11 cellular contexts compared by ENCODE assay signal in the genomic region with DNA sequence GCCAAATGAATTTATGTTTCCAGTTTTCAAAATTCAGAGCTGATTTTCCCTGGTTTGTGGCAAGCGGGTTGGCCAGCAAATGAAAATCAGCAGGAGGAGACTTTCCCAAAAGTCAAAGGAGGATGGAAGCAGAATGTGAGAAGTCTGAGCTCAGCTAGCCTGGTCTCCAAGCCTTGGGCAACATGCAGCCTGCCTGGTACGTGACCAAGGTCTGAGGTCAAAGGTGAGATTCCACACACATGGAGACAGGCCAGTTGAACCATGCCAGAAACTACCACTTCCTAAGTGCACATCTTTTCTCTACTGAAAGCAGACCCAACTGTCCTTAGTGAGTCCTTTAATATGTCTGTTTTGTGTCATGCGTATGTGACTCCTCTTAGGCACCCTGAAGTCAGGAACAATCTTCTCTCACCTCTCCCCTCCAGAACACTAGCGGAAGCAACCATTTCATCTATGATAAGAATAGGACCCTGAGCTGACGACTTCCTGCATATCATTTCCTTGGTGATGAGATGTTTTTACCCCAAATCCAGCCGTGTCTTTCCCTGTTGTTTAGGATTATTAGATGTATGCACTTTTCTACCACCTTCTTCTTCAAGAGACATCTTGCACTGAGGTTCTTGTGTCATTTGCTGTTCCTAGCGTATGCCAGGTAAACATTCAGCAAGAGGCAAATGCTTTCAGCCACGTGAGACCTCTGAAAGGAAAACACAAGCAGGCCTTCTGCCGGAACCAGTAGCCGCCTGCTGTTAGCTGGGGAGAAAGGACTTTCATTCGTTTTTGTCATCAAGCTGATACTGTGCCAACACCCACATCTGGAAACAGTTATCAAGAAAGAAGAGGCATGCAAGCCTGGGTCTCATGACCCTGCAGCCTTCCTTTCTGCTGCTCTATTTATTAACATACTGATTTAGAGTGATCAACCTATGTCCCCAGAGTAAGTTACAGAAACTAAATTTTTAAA. TPM values are rescaled to one million over a fixed set of nuclear protein-coding genes. Genes with fewer than 3 reads are reported as not detected.
A peak's percentile ranks its signal among the peaks of the same experiment; 100 is the strongest.
DNase-seq lines count a peak whose midpoint lies in the region; ATAC-seq and TF ChIP-seq lines count a peak whose summit lies in the region.
"Had no signal": no experiment of that assay in that cellular context is flagged by ENCODE, and none has a peak within 500 bp of the region (broad histone marks: within the 10 kb centered on the region; RNA-seq: fewer than 3 reads in every experiment).

No MANE protein-coding gene starts in this region.

- peaks cover 45% of the 10 kb centered on the region for H3K27me3 Mint-ChIP-seq in stimulated activated naive CD8-positive, alpha-beta T cell treated with anti-CD3 and anti-CD28 coated beads, Interleukin-15, amount 100 ng/mL, for 72 hours

- no peak overlapping the region for H3K4me3 ChIP-seq in MG63
- H3K4me3 ChIP-seq in choroid plexus epithelial cell (ENCODE audit: low read depth, low read length), result no peak overlapping the region
- peak overlapping the region in 1 of 2 experiments; percentile 39 for H3K4me3 ChIP-seq in mesenchymal stem cell (ENCODE audit: insufficient read depth in 1 of 2, low read depth in 1 of 2, low read length in 2 of 2)
- H3K4me3 ChIP-seq: left lung had no signal

- no peak overlapping the region for H3K4me2 ChIP-seq in mesenchymal stem cell (ENCODE audit: low read length, poor library complexity, severe bottlenecking)

- H3K14ac ChIP-seq in mesenchymal stem cell (ENCODE audit: low read length in 2 of 2), result peak overlapping the region in 1 of 2 experiments; percentile 5

- H3K9me3 Mint-ChIP-seq in stimulated activated naive CD8-positive, alpha-beta T cell treated with anti-CD3 and anti-CD28 coated beads, Interleukin-15, amount 100 ng/mL, for 72 hours, result no peaks in the 10 kb centered on the region
- H3K9me3 Mint-ChIP-seq: activated naive CD4-positive, alpha-beta T cell treated with anti-CD3 and anti-CD28 coated beads, Interleukin-2, amount 50 U/mL, for 24 hours had no signal

- H3K18ac ChIP-seq in mesenchymal stem cell (ENCODE audit: low read depth in 1 of 2, low read length in 2 of 2), result peak overlapping the region; percentile 82 to 91

- ATAC-seq in stimulated activated naive CD8-positive, alpha-beta T cell treated with anti-CD3 and anti-CD28 coated beads, Interleukin-15, amount 100 ng/mL, for 72 hours, result no peak
- ATAC-seq in GM18907 (IDR thresholded peaks at IDR 0.05; ENCODE audit: unreplicated experiment), result no peak
- ATAC-seq: left lung had no signal

- peak overlapping the region; percentile 78 to 94 for H2BK12ac ChIP-seq in mesenchymal stem cell (ENCODE audit: low read length in 2 of 2)

- peak overlapping the region; percentile 77 to 89 for H3K4ac ChIP-seq in mesenchymal stem cell (ENCODE audit: low read depth in 1 of 2, low read length in 2 of 2)

- in situ Hi-C loops in GM13976 (cut with MboI; ENCODE audit: low sequenced_read_pairs, unreplicated experiment), result no loop called here

- peak overlapping the region; percentile 93 for H2BK15ac ChIP-seq in mesenchymal stem cell (ENCODE audit: low read depth, poor library complexity, severe bottlenecking)

- no peaks in the 10 kb centered on the region for H3K27me3 ChIP-seq in MG63
- H3K27me3 ChIP-seq in mesenchymal stem cell (ENCODE audit: control insufficient read depth in 1 of 2, insufficient read depth in 1 of 2, low read length in 2 of 2), result no peaks in the 10 kb centered on the region
- H3K27me3 ChIP-seq: left lung had no signal

- peak overlapping the region; percentile 68 for H3K9ac ChIP-seq in mesenchymal stem cell (ENCODE audit: low read length)

- TF ChIP-seq CTCF in choroid plexus epithelial cell (conservative IDR thresholded peaks at IDR 0.05; ENCODE audit: low read depth, low read length) (peak; percentile 67), GM13976 (IDR thresholded peaks at IDR 0.05; ENCODE audit: borderline replicate concordance, control extremely low read depth, extremely low read depth, insufficient read depth, missing control alignments) (no peak)

- no peak overlapping the region for H3K27ac Mint-ChIP-seq in stimulated activated naive CD8-positive, alpha-beta T cell treated with anti-CD3 and anti-CD28 coated beads, Interleukin-15, amount 100 ng/mL, for 72 hours
- H3K27ac Mint-ChIP-seq: activated naive CD4-positive, alpha-beta T cell treated with anti-CD3 and anti-CD28 coated beads, Interleukin-2, amount 50 U/mL, for 24 hours; B cell had no signal

- H2BK5ac ChIP-seq in mesenchymal stem cell (ENCODE audit: low read depth, low read length, poor library complexity, severe bottlenecking), result no peak overlapping the region

- 35% methylated on average over 9 of the region's 11 CpGs for WGBS in mesenchymal stem cell

- peak; percentile 96 for DNase-seq in A172 (ENCODE audit: low spot score)
- DNase-seq in MG63, result peak; percentile 94
- DNase-seq in choroid plexus epithelial cell (ENCODE audit: low read depth), result peak; percentile 99
- DNase-seq in mesenchymal stem cell, result peak; percentile 96
- no peak for DNase-seq in stimulated activated naive CD8-positive, alpha-beta T cell treated with anti-CD3 and anti-CD28 coated beads, Interleukin-15, amount 100 ng/mL, for 72 hours
- DNase-seq in OCI-M2 (lab: John Stamatoyannopoulos, UW; ENCODE audit: unreplicated experiment), result no peak
- DNase-seq in GM13976 (ENCODE audit: low spot score), result no peak
- DNase-seq: left lung had no signal

- H4K91ac ChIP-seq in mesenchymal stem cell (ENCODE audit: low read length), result peak overlapping the region; percentile 97

- no peak overlapping the region for H3K4me3 Mint-ChIP-seq in stimulated activated naive CD8-positive, alpha-beta T cell treated with anti-CD3 and anti-CD28 coated beads, Interleukin-15, amount 100 ng/mL, for 72 hours
- H3K4me3 Mint-ChIP-seq: activated naive CD4-positive, alpha-beta T cell treated with anti-CD3 and anti-CD28 coated beads, Interleukin-2, amount 50 U/mL, for 24 hours; B cell had no signal

- peaks cover 11% of the 10 kb centered on the region for H3K4me1 ChIP-seq in mesenchymal stem cell (ENCODE audit: control insufficient read depth, insufficient read depth, low read depth, low read length)

- H3K4me1 Mint-ChIP-seq in stimulated activated naive CD8-positive, alpha-beta T cell treated with anti-CD3 and anti-CD28 coated beads, Interleukin-15, amount 100 ng/mL, for 72 hours, result no peaks in the 10 kb centered on the region
- H3K4me1 Mint-ChIP-seq: activated naive CD4-positive, alpha-beta T cell treated with anti-CD3 and anti-CD28 coated beads, Interleukin-2, amount 50 U/mL, for 24 hours; B cell had no signal

- H3K23ac ChIP-seq in mesenchymal stem cell (ENCODE audit: low read length in 2 of 2), result no peak overlapping the region

- peak overlapping the region; percentile 71 for H2AK5ac ChIP-seq in mesenchymal stem cell (ENCODE audit: low read length, severe bottlenecking)

- no peaks in the 10 kb centered on the region for H3K36me3 ChIP-seq in MG63
- H3K36me3 ChIP-seq in mesenchymal stem cell (ENCODE audit: control insufficient read depth in 1 of 2, insufficient read depth in 2 of 2, low read depth in 1 of 2, low read length in 2 of 2), result no peaks in the 10 kb centered on the region
- H3K36me3 ChIP-seq: left lung had no signal

- no peaks in the 10 kb centered on the region for H3K79me1 ChIP-seq in mesenchymal stem cell (replicated peaks; ENCODE audit: low read length, poor library complexity, severe bottlenecking)

- no peak overlapping the region for H2AFZ ChIP-seq in mesenchymal stem cell (ENCODE audit: low read depth, low read length)

- H3K27ac ChIP-seq in mesenchymal stem cell (ENCODE audit: low read length, poor library complexity, severe bottlenecking), result no peak overlapping the region

- peak overlapping the region; percentile 97 for H4K8ac ChIP-seq in mesenchymal stem cell (ENCODE audit: low read length)

- H3K9me3 ChIP-seq in MG63, result peaks cover 5% of the 10 kb centered on the region; the same call in 1 of the 2 replicates
- H3K9me3 ChIP-seq in mesenchymal stem cell (ENCODE audit: control insufficient read depth, low read length), result no peaks in the 10 kb centered on the region
- H3K9me3 ChIP-seq: left lung had no signal

- peak overlapping the region; percentile 86 for H2BK120ac ChIP-seq in mesenchymal stem cell (ENCODE audit: low read depth, low read length)

RNA-seq across cellular contexts. Expression of a gene that starts 9.7 kb away (rescaled TPM):
- total RNA-seq in A172 (2014; rRNA removed; shearing (Covaris generic)), result 10.5 and 11.6 TPM in 2 replicates
- total RNA-seq in MG63 (2014; rRNA removed; shearing (Covaris generic); ENCODE audit: low replicate concordance), result 2,057 and 2,194 TPM in 2 replicates
- polyA plus RNA-seq in mesenchymal stem cell (2013, experiment 1 of 2), result 1,930 TPM
- polyA plus RNA-seq in mesenchymal stem cell (2013, experiment 2 of 2), result 1,910 TPM

Comparison
In these comparisons a context has a peak if more than half of its experiments do, and no peak if none do; other contexts are left out.
1. DNase-seq: peak in A172 (single experiment), MG63 (single experiment), choroid plexus epithelial cell (single experiment) and mesenchymal stem cell (single experiment); none in stimulated activated naive CD8-positive, alpha-beta T cell treated with anti-CD3 and anti-CD28 coated beads, Interleukin-15, amount 100 ng/mL, for 72 hours (0 of 2), OCI-M2 (single experiment) and GM13976 (single experiment).
2. RNA of a gene that starts 9.7 kb away (total RNA-seq): 2,057 to 2,194 TPM in MG63; 10.5 to 11.6 TPM in A172; every median in the first group is over 100 times any median in the second.